Comparison of ENCODE assay signal across 37 cellular contexts in genomic region chr15:37720267-37720666, GRCh38.
"Had no signal": no experiment of that assay in that cellular context is flagged by ENCODE, and none has a peak within 500 bp of the region (broad histone marks: within the 10 kb centered on the region; RNA-seq: fewer than 3 reads in every experiment).

No MANE protein-coding gene starts in this region.

- H3K9me3 ChIP-seq: body of pancreas, breast epithelium had no signal

- H3K9me3 Mint-ChIP-seq: activated CD4-positive, alpha-beta memory T cell treated with anti-CD3 and anti-CD28 coated beads, Interleukin-2, amount 10 ng/mL, durations not matched to agents 7 days and 5 days; activated CD4-positive, alpha-beta T cell treated with anti-CD3 and anti-CD28 coated beads, Interleukin-2, amount 10 ng/mL, durations not matched to agents 7 days and 5 days; activated naive CD4-positive, alpha-beta T cell treated with anti-CD3 and anti-CD28 coated beads, Interleukin-2, amount 10 ng/mL, durations not matched to agents 7 days and 5 days; activated naive CD4-positive, alpha-beta T cell treated with anti-CD3 and anti-CD28 coated beads, Interleukin-2, amount 50 U/mL, for 24 hours; activated naive CD8-positive, alpha-beta T cell treated with anti-CD3 and anti-CD28 coated beads, Interleukin-2, amount 10 ng/mL, durations not matched to agents 7 days and 5 days; activated T-cell treated with anti-CD3 and anti-CD28 coated beads, Interleukin-2, amount 50 U/mL, for 24 hours; activated T-helper 2 cell treated with anti-CD3 and anti-CD28 coated beads, Interferon-gamma antibody, Interleukin-2, Interleukin-4, amounts not matched to agents 10 μg/mL and 5 μg/mL and 100 μg/mL, durations not matched to agents 14 hours and 24 hours and 36 hours; T-helper 2 cell treated with Interferon-gamma antibody and Interleukin-4, amounts not matched to agents 5 μg/mL and 100 μg/mL, for 36 hours had no signal

- H3K4me3 Mint-ChIP-seq: activated CD4-positive, alpha-beta memory T cell treated with anti-CD3 and anti-CD28 coated beads, Interleukin-2, amount 10 ng/mL, durations not matched to agents 7 days and 5 days; activated CD4-positive, alpha-beta T cell treated with anti-CD3 and anti-CD28 coated beads for 36 hours; activated CD4-positive, alpha-beta T cell treated with anti-CD3 and anti-CD28 coated beads, Interleukin-2, amount 10 ng/mL, durations not matched to agents 7 days and 5 days; activated CD8-positive, alpha-beta memory T cell treated with anti-CD3 and anti-CD28 coated beads, Interleukin-2, amount 10 ng/mL, durations not matched to agents 7 days and 5 days; activated CD8-positive, alpha-beta T cell treated with anti-CD3 and anti-CD28 coated beads, Interleukin-2, amount 10 ng/mL, durations not matched to agents 7 days and 5 days; activated naive CD4-positive, alpha-beta T cell treated with anti-CD3 and anti-CD28 coated beads, Interleukin-2, amount 10 ng/mL, durations not matched to agents 7 days and 5 days; activated naive CD4-positive, alpha-beta T cell treated with anti-CD3 and anti-CD28 coated beads, Interleukin-2, amount 50 U/mL, for 24 hours; activated naive CD8-positive, alpha-beta T cell; activated naive CD8-positive, alpha-beta T cell treated with anti-CD3 and anti-CD28 coated beads, Interleukin-2, amount 10 ng/mL, durations not matched to agents 7 days and 5 days; activated naive CD8-positive, alpha-beta T cell treated with anti-CD3 and anti-CD28 coated beads, Interleukin-2, amount 50 U/mL, for 24 hours; activated T-cell treated with anti-CD3 and anti-CD28 coated beads, Interleukin-2, amount 50 U/mL, for 24 hours; T-helper 1 cell treated with Interleukin-12 subunit alpha and Interleukin-12 subunit beta and Interleukin-4 antibody, amounts not matched to agents 30 μg/mL and 1 μg/mL, for 36 hours; T-helper 2 cell treated with Interferon-gamma antibody and Interleukin-4, amounts not matched to agents 5 μg/mL and 100 μg/mL, for 36 hours had no signal

- H3K27me3 ChIP-seq: body of pancreas, brain microvascular endothelial cell, breast epithelium had no signal

- ATAC-seq: activated CD4-positive, alpha-beta T cell treated with anti-CD3 and anti-CD28 coated beads for 36 hours; activated CD4-positive, CD25-positive, alpha-beta regulatory T cell treated with anti-CD3 and anti-CD28 coated beads, Interleukin-2, amount 50 U/mL, for 24 hours; activated CD8-positive, alpha-beta memory T cell treated with anti-CD3 and anti-CD28 coated beads, Interleukin-2, amount 10 ng/mL, durations not matched to agents 7 days and 5 days; activated CD8-positive, alpha-beta T cell treated with anti-CD3 and anti-CD28 coated beads, Interleukin-2, amount 10 ng/mL, durations not matched to agents 7 days and 5 days; activated naive CD8-positive, alpha-beta T cell treated with anti-CD3 and anti-CD28 coated beads, Interleukin-2, amount 50 U/mL, for 24 hours; body of pancreas had no signal

- H3K36me3 Mint-ChIP-seq: activated CD8-positive, alpha-beta memory T cell treated with anti-CD3 and anti-CD28 coated beads, Interleukin-2, amount 10 ng/mL, durations not matched to agents 7 days and 5 days; activated naive CD4-positive, alpha-beta T cell treated with anti-CD3 and anti-CD28 coated beads, Interleukin-2, amount 10 ng/mL, durations not matched to agents 7 days and 5 days; activated naive CD4-positive, alpha-beta T cell treated with anti-CD3 and anti-CD28 coated beads, Interleukin-2, amount 50 U/mL, for 24 hours; activated naive CD8-positive, alpha-beta T cell; activated naive CD8-positive, alpha-beta T cell treated with anti-CD3 and anti-CD28 coated beads, Interleukin-2, amount 10 ng/mL, durations not matched to agents 7 days and 5 days had no signal

- DNase-seq: activated CD4-positive, alpha-beta memory T cell treated with anti-CD3 and anti-CD28 coated beads, Interleukin-2, amount 10 ng/mL, durations not matched to agents 7 days and 5 days; activated CD4-positive, alpha-beta T cell treated with anti-CD3 and anti-CD28 coated beads for 1 hour; activated CD4-positive, alpha-beta T cell treated with anti-CD3 and anti-CD28 coated beads for 36 hours; activated CD4-positive, alpha-beta T cell treated with anti-CD3 and anti-CD28 coated beads for 48 hours; activated CD4-positive, alpha-beta T cell treated with anti-CD3 and anti-CD28 coated beads, Interleukin-2, amount 10 ng/mL, durations not matched to agents 7 days and 5 days; activated CD4-positive, alpha-beta T cell treated with anti-CD3 and anti-CD28 coated beads, Interleukin-2, amount 50 U/mL, for 48 hours; activated CD4-positive, CD25-positive, alpha-beta regulatory T cell; activated CD8-positive, alpha-beta memory T cell treated with anti-CD3 and anti-CD28 coated beads for 24 hours; activated CD8-positive, alpha-beta memory T cell treated with anti-CD3 and anti-CD28 coated beads, Interleukin-2, amount 10 ng/mL, durations not matched to agents 7 days and 5 days; activated CD8-positive, alpha-beta memory T cell treated with anti-CD3 and anti-CD28 coated beads, Interleukin-2, amount 50 U/mL, for 48 hours; activated CD8-positive, alpha-beta T cell treated with anti-CD3 and anti-CD28 coated beads, Interleukin-2, amount 10 ng/mL, durations not matched to agents 7 days and 5 days; activated effector memory CD4-positive, alpha-beta T cell treated with Interleukin-2 at 50 U/mL for 16 hours; activated gamma-delta T cell; activated naive CD4-positive, alpha-beta T cell treated with anti-CD3 and anti-CD28 coated beads, Interleukin-2, amount 10 ng/mL, durations not matched to agents 7 days and 5 days; activated naive CD4-positive, alpha-beta T cell treated with Interleukin-2 at 50 U/mL for 16 hours; activated naive CD8-positive, alpha-beta T cell treated with anti-CD3 and anti-CD28 coated beads, Interleukin-2, amount 10 ng/mL, durations not matched to agents 7 days and 5 days; activated naive CD8-positive, alpha-beta T cell treated with anti-CD3 and anti-CD28 coated beads, Interleukin-2, amount 50 U/mL, for 24 hours; activated T-cell treated with anti-CD3 and anti-CD28 coated beads, Interleukin-2, amount 50 U/mL, for 24 hours; activated T-cell treated with anti-CD3 and anti-CD28 coated beads, Interleukin-2, amount 50 U/mL, for 48 hours; amygdala; anterior cingulate cortex; body of pancreas; brain microvascular endothelial cell; central memory CD4-positive, alpha-beta T cell; T-helper 1 cell; T-helper 2 cell; T-helper 9 cell had no signal

- H3K4me1 ChIP-seq: body of pancreas, breast epithelium had no signal

- H3K4me3 ChIP-seq: body of pancreas, breast epithelium had no signal

- FAIRE-seq: astrocyte, TTC549 had no signal

- H3K4me1 Mint-ChIP-seq: activated CD4-positive, alpha-beta memory T cell treated with anti-CD3 and anti-CD28 coated beads, Interleukin-2, amount 10 ng/mL, durations not matched to agents 7 days and 5 days; activated CD4-positive, alpha-beta T cell treated with anti-CD3 and anti-CD28 coated beads for 36 hours; activated CD4-positive, alpha-beta T cell treated with anti-CD3 and anti-CD28 coated beads, Interleukin-2, amount 10 ng/mL, durations not matched to agents 7 days and 5 days; activated CD8-positive, alpha-beta memory T cell treated with anti-CD3 and anti-CD28 coated beads, Interleukin-2, amount 10 ng/mL, durations not matched to agents 7 days and 5 days; activated naive CD4-positive, alpha-beta T cell treated with anti-CD3 and anti-CD28 coated beads, Interleukin-2, amount 10 ng/mL, durations not matched to agents 7 days and 5 days; activated naive CD4-positive, alpha-beta T cell treated with anti-CD3 and anti-CD28 coated beads, Interleukin-2, amount 50 U/mL, for 24 hours; activated naive CD8-positive, alpha-beta T cell treated with anti-CD3 and anti-CD28 coated beads, Interleukin-2, amount 10 ng/mL, durations not matched to agents 7 days and 5 days; activated naive CD8-positive, alpha-beta T cell treated with anti-CD3 and anti-CD28 coated beads, Interleukin-2, amount 50 U/mL, for 24 hours had no signal

- H3K27me3 Mint-ChIP-seq: activated CD4-positive, alpha-beta memory T cell treated with anti-CD3 and anti-CD28 coated beads, Interleukin-2, amount 10 ng/mL, durations not matched to agents 7 days and 5 days; activated CD4-positive, alpha-beta T cell treated with anti-CD3 and anti-CD28 coated beads for 36 hours; activated CD4-positive, alpha-beta T cell treated with anti-CD3 and anti-CD28 coated beads, Interleukin-2, amount 10 ng/mL, durations not matched to agents 7 days and 5 days; activated CD8-positive, alpha-beta memory T cell treated with anti-CD3 and anti-CD28 coated beads, Interleukin-2, amount 10 ng/mL, durations not matched to agents 7 days and 5 days; activated naive CD4-positive, alpha-beta T cell treated with anti-CD3 and anti-CD28 coated beads, Interleukin-2, amount 10 ng/mL, durations not matched to agents 7 days and 5 days; activated naive CD8-positive, alpha-beta T cell; activated naive CD8-positive, alpha-beta T cell treated with anti-CD3 and anti-CD28 coated beads, Interleukin-2, amount 10 ng/mL, durations not matched to agents 7 days and 5 days; activated T-cell treated with anti-CD3 and anti-CD28 coated beads, Interleukin-2, amount 50 U/mL, for 24 hours had no signal

- H3K27ac Mint-ChIP-seq: activated CD4-positive, alpha-beta memory T cell treated with anti-CD3 and anti-CD28 coated beads, Interleukin-2, amount 10 ng/mL, durations not matched to agents 7 days and 5 days; activated CD4-positive, alpha-beta T cell treated with anti-CD3 and anti-CD28 coated beads for 36 hours; activated CD4-positive, alpha-beta T cell treated with anti-CD3 and anti-CD28 coated beads, Interleukin-2, amount 10 ng/mL, durations not matched to agents 7 days and 5 days; activated CD8-positive, alpha-beta memory T cell treated with anti-CD3 and anti-CD28 coated beads, Interleukin-2, amount 10 ng/mL, durations not matched to agents 7 days and 5 days; activated CD8-positive, alpha-beta T cell treated with anti-CD3 and anti-CD28 coated beads, Interleukin-2, amount 10 ng/mL, durations not matched to agents 7 days and 5 days; activated naive CD4-positive, alpha-beta T cell treated with anti-CD3 and anti-CD28 coated beads, Interleukin-2, amount 10 ng/mL, durations not matched to agents 7 days and 5 days; activated naive CD4-positive, alpha-beta T cell treated with anti-CD3 and anti-CD28 coated beads, Interleukin-2, amount 50 U/mL, for 24 hours; activated naive CD8-positive, alpha-beta T cell; activated naive CD8-positive, alpha-beta T cell treated with anti-CD3 and anti-CD28 coated beads, Interleukin-2, amount 10 ng/mL, durations not matched to agents 7 days and 5 days; activated naive CD8-positive, alpha-beta T cell treated with anti-CD3 and anti-CD28 coated beads, Interleukin-2, amount 50 U/mL, for 24 hours; activated T-cell treated with anti-CD3 and anti-CD28 coated beads, Interleukin-2, amount 50 U/mL, for 24 hours; activated T-helper 2 cell treated with anti-CD3 and anti-CD28 coated beads, Interferon-gamma antibody, Interleukin-2, Interleukin-4, amounts not matched to agents 10 μg/mL and 5 μg/mL and 100 μg/mL, durations not matched to agents 14 hours and 24 hours and 36 hours; T-helper 1 cell treated with Interleukin-12 subunit alpha and Interleukin-12 subunit beta and Interleukin-4 antibody, amounts not matched to agents 30 μg/mL and 1 μg/mL, for 36 hours; T-helper 2 cell treated with Interferon-gamma antibody and Interleukin-4, amounts not matched to agents 5 μg/mL and 100 μg/mL, for 36 hours had no signal

- H3K36me3 ChIP-seq: brain microvascular endothelial cell, breast epithelium had no signal

- H3K27ac ChIP-seq: body of pancreas, brain microvascular endothelial cell, breast epithelium, VCaP had no signal
